ENCODE assay signal across 5 cellular contexts in genomic region chr15:64607416-64607815, GRCh38.
DNase-seq lines count a peak whose midpoint lies in the region; ATAC-seq, FAIRE-seq and TF ChIP-seq lines count a peak whose summit lies in the region.
"Not testable (repeated sequence)": the region's sequence is repeated elsewhere in the genome, so short reads cannot be mapped to it uniquely, and the experiment has no call there.

No MANE protein-coding gene starts in this region.

- H3K4me3 Mint-ChIP-seq in GM23338, result not testable (repeated sequence)

- not testable (repeated sequence) for TF ChIP-seq CTCF in GM23338 (conservative IDR thresholded peaks at IDR 0.05; ENCODE audit: low read depth in 2 of 2); RWPE1 (conservative IDR thresholded peaks at IDR 0.05; ENCODE audit: low read depth); K562 (IDR thresholded peaks at IDR 0.05 in 2 of 3, conservative IDR thresholded peaks at IDR 0.05 in 1 of 3; ENCODE audit: insufficient read depth in 2 of 3, low read depth in 1 of 3, low read length in 3 of 3)

- not testable (repeated sequence) for H3K9me3 ChIP-seq in K562 (replicated peaks; ENCODE audit: control insufficient read depth, insufficient read depth, low read depth, low read length); mesenchymal stem cell (ENCODE audit: control insufficient read depth, low read length)

- H3K79me2 ChIP-seq in GM23338 (replicated peaks; ENCODE audit: insufficient read depth) (peaks cover 92% of the 10 kb centered on the region), K562 (ENCODE audit: control insufficient read depth, insufficient read depth, low read length) (peaks cover 66% of the 10 kb centered on the region)

- peaks cover 10% of the 10 kb centered on the region for H3K4me1 Mint-ChIP-seq in GM23338

- peak overlapping the region; percentile 44 for H2BK5ac ChIP-seq in mesenchymal stem cell (ENCODE audit: low read depth, low read length, poor library complexity, severe bottlenecking)

- not testable (repeated sequence) for H3K9me1 ChIP-seq in K562 (ENCODE audit: control insufficient read depth, insufficient read depth, low read length)

- peaks cover 11% of the 10 kb centered on the region for H3K79me1 ChIP-seq in mesenchymal stem cell (replicated peaks; ENCODE audit: low read length, poor library complexity, severe bottlenecking)

- not testable (repeated sequence) for ATAC-seq in GM23338, K562

- FAIRE-seq in K562 (lab: Jason Lieb, UNC), result not testable (repeated sequence)

- H2AK5ac ChIP-seq in mesenchymal stem cell (ENCODE audit: low read length, severe bottlenecking), result not testable (repeated sequence)

- not testable (repeated sequence) for H3K9me3 Mint-ChIP-seq in GM23338

- TF ChIP-seq POLR2A in K562 (conservative IDR thresholded peaks at IDR 0.05), result not testable (repeated sequence)

- peak overlapping the region; percentile 45; the same call in 1 of the 2 replicates for H3K27ac ChIP-seq in GM23338 (ENCODE audit: low read depth)
- H3K27ac ChIP-seq in RWPE1, result 0 out of 2 replicates have a peak overlapping the region, but pooled peaks have one; percentile 7
- not testable (repeated sequence) for H3K27ac ChIP-seq in K562 (ENCODE audit: extremely low read depth, low read depth, low read length); mesenchymal stem cell (ENCODE audit: low read length, poor library complexity, severe bottlenecking)

- H4K91ac ChIP-seq in mesenchymal stem cell (ENCODE audit: low read length), result not testable (repeated sequence)

- not testable (repeated sequence) for TF ChIP-seq RAD21 in K562 (CRISPR knock-in tag; conservative IDR thresholded peaks at IDR 0.05 in 1 of 2, IDR thresholded peaks at IDR 0.05 in 1 of 2)

- H3K27me3 Mint-ChIP-seq in GM23338 (ENCODE audit: insufficient read depth, low read depth, poor library complexity), result not testable (repeated sequence)

- not testable (repeated sequence) for H3K27ac Mint-ChIP-seq in GM23338

- H3K18ac ChIP-seq in mesenchymal stem cell (ENCODE audit: low read depth in 1 of 2, low read length in 2 of 2), result not testable (repeated sequence)

- not testable (repeated sequence) for H3K4me3 ChIP-seq in GM23338; K562; mesenchymal stem cell (ENCODE audit: insufficient read depth in 1 of 2, low read depth in 1 of 2, low read length in 2 of 2)

- not testable (repeated sequence) for H2AFZ ChIP-seq in GM23338; K562 (ENCODE audit: low read depth, low read length); mesenchymal stem cell (ENCODE audit: low read depth, low read length)

- not testable (repeated sequence) for H3K14ac ChIP-seq in mesenchymal stem cell (ENCODE audit: low read length in 2 of 2)

- H3K9ac ChIP-seq in K562 (ENCODE audit: insufficient read depth in 1 of 2, low read depth in 2 of 2, low read length in 2 of 2); mesenchymal stem cell (ENCODE audit: low read length): not testable (repeated sequence)

- in situ Hi-C loops in K562 (cut with MboI), result not testable (repeated sequence)

- H4K8ac ChIP-seq in mesenchymal stem cell (ENCODE audit: low read length), result not testable (repeated sequence)

- not testable (repeated sequence) for H2BK120ac ChIP-seq in mesenchymal stem cell (ENCODE audit: low read depth, low read length)

- not testable (repeated sequence) for H2BK12ac ChIP-seq in mesenchymal stem cell (ENCODE audit: low read length in 2 of 2)

- H3K4me2 ChIP-seq in GM23338; K562 (ENCODE audit: insufficient read depth, low read length); mesenchymal stem cell (ENCODE audit: low read length, poor library complexity, severe bottlenecking): not testable (repeated sequence)

- H3K27me3 ChIP-seq in GM23338 (ENCODE audit: insufficient read depth); K562 (ENCODE audit: control insufficient read depth in 2 of 2, insufficient read depth in 2 of 2, low read length in 2 of 2); mesenchymal stem cell (ENCODE audit: control insufficient read depth in 1 of 2, insufficient read depth in 1 of 2, low read length in 2 of 2): not testable (repeated sequence)

- H3K4me1 ChIP-seq in GM23338 (ENCODE audit: insufficient read depth); mesenchymal stem cell (ENCODE audit: control insufficient read depth, insufficient read depth, low read depth, low read length): not testable (repeated sequence)
- H3K4me1 ChIP-seq in K562 (replicated peaks in 1 of 2; ENCODE audit: control insufficient read depth in 2 of 2, insufficient read depth in 2 of 2, low read length in 2 of 2), result peaks cover 0 to 10% of the 10 kb centered on the region in 2 experiments; a peak in 4 of 5 replicates

- DNase-seq in GM23338 (ENCODE audit: low spot score); RWPE1 (ENCODE audit: low spot score); K562 (ENCODE audit: extremely low read depth in 1 of 4, low spot score in 3 of 4); mesenchymal stem cell: not testable (repeated sequence)
- peak; percentile 35 for DNase-seq in activated CD8-positive, alpha-beta memory T cell treated with anti-CD3 and anti-CD28 coated beads for 24 hours

- H3K23ac ChIP-seq in mesenchymal stem cell (ENCODE audit: low read length in 2 of 2), result not testable (repeated sequence)

- not testable (repeated sequence) for H3K9me2 ChIP-seq in GM23338 (ENCODE audit: insufficient read depth)

- peaks cover 30% of the 10 kb centered on the region for H4K20me1 ChIP-seq in GM23338 (replicated peaks; ENCODE audit: insufficient read depth)
- H4K20me1 ChIP-seq in K562 (replicated peaks; ENCODE audit: control insufficient read depth, insufficient read depth, low read length), result not testable (repeated sequence)

- WGBS in K562 (ENCODE audit: insufficient coverage, low coverage, missing lambda C conversion rate), result 78% methylated on average over 5 of the region's 6 CpGs
- 98% methylated on average over 6 of the region's 6 CpGs for WGBS in mesenchymal stem cell

- not testable (repeated sequence) for H2BK15ac ChIP-seq in mesenchymal stem cell (ENCODE audit: low read depth, poor library complexity, severe bottlenecking)

- H3K36me3 Mint-ChIP-seq in GM23338 (ENCODE audit: low read depth), result not testable (repeated sequence)

- CTCF ChIA-PET in RWPE1 (lab: Yijun Ruan, JAX); K562 (lab: Yijun Ruan, JAX; ENCODE audit: low intra/inter-chr PET ratio): not testable (repeated sequence)

- H3K4ac ChIP-seq in mesenchymal stem cell (ENCODE audit: low read depth in 1 of 2, low read length in 2 of 2), result not testable (repeated sequence)

- POLR2A ChIA-PET in RWPE1 (lab: Yijun Ruan, JAX; ENCODE audit: low non-redundant PET); K562 (lab: Yijun Ruan, JAX): not testable (repeated sequence)

- not testable (repeated sequence) for H3F3A ChIP-seq in GM23338 (replicated peaks; ENCODE audit: low read depth)

- BruUV-seq in K562 (replicated peaks; lab: Mats Ljungman, UMichigan), result not testable (repeated sequence)

- not testable (repeated sequence) for TF ChIP-seq EP300 in K562 (IDR thresholded peaks at IDR 0.05; ENCODE audit: low read length)

- intact Hi-C loops in K562 (cut with micrococcal nuclease), result not testable (repeated sequence)

- H3K36me3 ChIP-seq in GM23338 (ENCODE audit: insufficient read depth); K562 (ENCODE audit: control insufficient read depth, insufficient read depth, low read length); mesenchymal stem cell (ENCODE audit: control insufficient read depth in 1 of 2, insufficient read depth in 2 of 2, low read depth in 1 of 2, low read length in 2 of 2): not testable (repeated sequence)

TF ChIP-seq in K562, 482 proteins besides CTCF, POLR2A, EP300 and RAD21:
- TF ChIP-seq ZNF121 (CRISPR knock-in tag; conservative IDR thresholded peaks at IDR 0.05), result peak; percentile 86
- peak; percentile 81 for TF ChIP-seq ZBTB33 (CRISPR knock-in tag; IDR thresholded peaks at IDR 0.05)
TF ChIP-seq in K562: peak in this region for 2; not testable (repeated sequence) for 480.
